27 cellular contexts compared by ENCODE assay signal in genomic region chr13:88932950-88933349, GRCh38.
A peak's percentile ranks its signal among the peaks of the same experiment; 100 is the strongest.
DNase-seq lines count a peak whose midpoint lies in the region; ATAC-seq and TF ChIP-seq lines count a peak whose summit lies in the region.
"Had no signal": no experiment of that assay in that cellular context is flagged by ENCODE, and none has a peak within 500 bp of the region (broad histone marks: within the 10 kb centered on the region; RNA-seq: fewer than 3 reads in every experiment).

No MANE protein-coding gene starts in this region.

- H3K9me3 ChIP-seq in right atrium auricular region: no peaks in the 10 kb centered on the region
- H3K9me3 ChIP-seq: body of pancreas, left ventricle myocardium inferior, psoas muscle, uterus had no signal

- H3K4me1 Mint-ChIP-seq in osteocyte (ENCODE audit: unreplicated experiment): peaks cover 26% of the 10 kb centered on the region
- H3K4me1 Mint-ChIP-seq in stimulated activated memory B cell treated with anti-CD40 and anti-IgM and Interleukin-4, amounts not matched to agents 10 μg/mL and 1 μg/mL and 100 μg/mL, for 72 hours: no peaks in the 10 kb centered on the region

- H3K36me3 ChIP-seq in right atrium auricular region: no peaks in the 10 kb centered on the region
- H3K36me3 ChIP-seq: left ventricle myocardium inferior had no signal

- DNase-seq in NCI-H1092 treated with DMSO at 0.1 percent for 48 hours (lab: John Stamatoyannopoulos, UW): peak; percentile 17
- no peak for DNase-seq in NCI-H1092 (lab: John Stamatoyannopoulos, UW)
- DNase-seq in HT1080 (ENCODE audit: low read depth): peak; percentile 4
- DNase-seq in SHP77 (lab: John Stamatoyannopoulos, UW): peak; percentile 88 to 93
- no peak for DNase-seq in osteocyte (ENCODE audit: extremely low spot score, unreplicated experiment)
- DNase-seq in NCI-H526 (lab: John Stamatoyannopoulos, UW): no peak
- DNase-seq in right atrium auricular region (ENCODE audit: low spot score): no peak
- DNase-seq: activated CD4-positive, alpha-beta T cell treated with anti-CD3 and anti-CD28 coated beads for 4 hours; activated gamma-delta T cell; activated T-cell treated with anti-CD3 and anti-CD28 coated beads, Interleukin-2, amount 50 U/mL, for 24 hours; body of pancreas; CD8-positive, alpha-beta T cell; cerebellar nuclear complex; DMS 273 treated with DMSO at 0.1 percent for 48 hours; GDM1; H7; hypothalamus; IMR-90; left ventricle myocardium inferior; NCI-H1694; NCI-H2171 treated with DMSO at 0.1 percent for 48 hours; psoas muscle; uterus had no signal

- TF ChIP-seq CTCF in osteocyte (IDR thresholded peaks at IDR 0.05) (no peak), right atrium auricular region (IDR thresholded peaks at IDR 0.05) (no peak)

- no peak overlapping the region for H3K4me3 ChIP-seq in right atrium auricular region
- H3K4me3 ChIP-seq: body of pancreas, left ventricle myocardium inferior, psoas muscle, uterus had no signal

- H3K36me3 Mint-ChIP-seq in osteocyte (ENCODE audit: unreplicated experiment): no peaks in the 10 kb centered on the region
- no peaks in the 10 kb centered on the region for H3K36me3 Mint-ChIP-seq in stimulated activated memory B cell treated with anti-CD40 and anti-IgM and Interleukin-4, amounts not matched to agents 10 μg/mL and 1 μg/mL and 100 μg/mL, for 72 hours
- H3K36me3 Mint-ChIP-seq: CD8-positive, alpha-beta T cell had no signal

- H3K27ac ChIP-seq in right atrium auricular region: no peak overlapping the region
- H3K27ac ChIP-seq: body of pancreas, left ventricle myocardium inferior, psoas muscle, uterus, VCaP had no signal

- no peaks in the 10 kb centered on the region for H3K27me3 Mint-ChIP-seq in osteocyte (ENCODE audit: unreplicated experiment)
- H3K27me3 Mint-ChIP-seq in stimulated activated memory B cell treated with anti-CD40 and anti-IgM and Interleukin-4, amounts not matched to agents 10 μg/mL and 1 μg/mL and 100 μg/mL, for 72 hours: no peaks in the 10 kb centered on the region
- H3K27me3 Mint-ChIP-seq: activated T-cell treated with anti-CD3 and anti-CD28 coated beads, Interleukin-2, amount 50 U/mL, for 24 hours; stimulated activated naive CD8-positive, alpha-beta T cell treated with anti-CD3 and anti-CD28 coated beads, Interleukin-15, Interleukin-2, amounts not matched to agents 100 ng/mL and 50 ng/mL, for 24 hours had no signal

- no peaks in the 10 kb centered on the region for H3K27me3 ChIP-seq in right atrium auricular region
- H3K27me3 ChIP-seq: body of pancreas, uterus had no signal

- no peaks in the 10 kb centered on the region for H3K9me3 Mint-ChIP-seq in osteocyte (ENCODE audit: unreplicated experiment)
- peaks cover 5% of the 10 kb centered on the region for H3K9me3 Mint-ChIP-seq in stimulated activated memory B cell treated with anti-CD40 and anti-IgM and Interleukin-4, amounts not matched to agents 10 μg/mL and 1 μg/mL and 100 μg/mL, for 72 hours
- H3K9me3 Mint-ChIP-seq: activated T-cell treated with anti-CD3 and anti-CD28 coated beads, Interleukin-2, amount 50 U/mL, for 24 hours had no signal

- H3K4me3 Mint-ChIP-seq in osteocyte (ENCODE audit: unreplicated experiment): peak overlapping the region; percentile 35
- no peak overlapping the region for H3K4me3 Mint-ChIP-seq in stimulated activated memory B cell treated with anti-CD40 and anti-IgM and Interleukin-4, amounts not matched to agents 10 μg/mL and 1 μg/mL and 100 μg/mL, for 72 hours
- H3K4me3 Mint-ChIP-seq: activated T-cell treated with anti-CD3 and anti-CD28 coated beads, Interleukin-2, amount 50 U/mL, for 24 hours; CD8-positive, alpha-beta T cell; stimulated activated naive CD8-positive, alpha-beta T cell treated with anti-CD3 and anti-CD28 coated beads, Interleukin-15, Interleukin-2, amounts not matched to agents 100 ng/mL and 50 ng/mL, for 24 hours; T-helper 2 cell treated with Interferon-gamma antibody and Interleukin-4, amounts not matched to agents 5 μg/mL and 100 μg/mL, for 36 hours had no signal

- no peaks in the 10 kb centered on the region for H3K4me1 ChIP-seq in right atrium auricular region
- H3K4me1 ChIP-seq: body of pancreas, left ventricle myocardium inferior, psoas muscle, uterus had no signal

- H3K27ac Mint-ChIP-seq in osteocyte (ENCODE audit: unreplicated experiment): peak overlapping the region; percentile 71
- H3K27ac Mint-ChIP-seq in stimulated activated memory B cell treated with anti-CD40 and anti-IgM and Interleukin-4, amounts not matched to agents 10 μg/mL and 1 μg/mL and 100 μg/mL, for 72 hours: no peak overlapping the region
- H3K27ac Mint-ChIP-seq: activated T-cell treated with anti-CD3 and anti-CD28 coated beads, Interleukin-2, amount 50 U/mL, for 24 hours; CD8-positive, alpha-beta T cell; stimulated activated naive CD8-positive, alpha-beta T cell treated with anti-CD3 and anti-CD28 coated beads, Interleukin-15, Interleukin-2, amounts not matched to agents 100 ng/mL and 50 ng/mL, for 24 hours; T-helper 2 cell treated with Interferon-gamma antibody and Interleukin-4, amounts not matched to agents 5 μg/mL and 100 μg/mL, for 36 hours had no signal

- ATAC-seq in stimulated activated memory B cell treated with anti-CD40 and anti-IgM and Interleukin-4, amounts not matched to agents 10 μg/mL and 1 μg/mL and 100 μg/mL, for 72 hours: no peak
- ATAC-seq: body of pancreas; CD8-positive, alpha-beta T cell; psoas muscle had no signal

Comparison
In these comparisons a context has a peak if more than half of its experiments do, and no peak if none do; other contexts are left out.
1. DNase-seq: peak in NCI-H1092 treated with DMSO at 0.1 percent for 48 hours (single experiment), HT1080 (single experiment) and SHP77 (2 of 2); none in NCI-H1092 (single experiment), osteocyte (single experiment), NCI-H526 (0 of 2) and right atrium auricular region (single experiment).